ENCODE assay signal across 23 cellular contexts in the genomic region with DNA sequence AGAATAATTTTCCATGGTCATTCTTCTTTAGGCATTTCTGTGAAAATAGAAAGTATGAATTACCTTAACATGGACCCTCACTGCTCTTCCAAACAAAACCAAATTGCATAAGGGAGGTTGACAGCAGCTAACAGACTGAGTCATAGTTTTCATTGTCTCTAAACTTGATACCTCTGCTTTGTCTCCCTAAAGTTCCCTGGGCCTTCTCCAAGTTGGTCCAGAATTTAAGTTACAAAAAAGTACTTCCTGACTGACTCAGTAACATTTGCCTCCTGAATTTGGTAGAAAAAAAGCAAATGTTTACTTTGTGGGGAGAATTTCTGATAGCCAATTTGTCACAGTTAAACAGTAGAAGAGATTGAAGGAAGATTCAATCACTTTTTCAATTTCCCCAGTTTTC. TPM values are rescaled to one million over a fixed set of nuclear protein-coding genes. Genes with fewer than 3 reads are reported as not detected.
DNase-seq lines count a peak whose midpoint lies in the region; ATAC-seq and TF ChIP-seq lines count a peak whose summit lies in the region.
"Had no signal": no experiment of that assay in that cellular context is flagged by ENCODE, and none has a peak within 500 bp of the region (broad histone marks: within the 10 kb centered on the region; RNA-seq: fewer than 3 reads in every experiment).

No MANE protein-coding gene starts in this region.

- no peaks in the 10 kb centered on the region for H3K36me3 ChIP-seq in ACC112 (ENCODE audit: insufficient read depth, low read length)
- H3K36me3 ChIP-seq: BE2C, HAP-1, SJSA1 had no signal

- H3K79me2 ChIP-seq in ACC112 (ENCODE audit: control insufficient read depth, insufficient read depth, low read length, unreplicated experiment): no peaks in the 10 kb centered on the region

- ATAC-seq in HG02623 (IDR thresholded peaks at IDR 0.05; ENCODE audit: unreplicated experiment): no peak
- ATAC-seq in HG03520 (IDR thresholded peaks at IDR 0.05; ENCODE audit: unreplicated experiment): no peak
- ATAC-seq: K562 had no signal

- peak overlapping the region; percentile 11; the same call in 1 of the 2 replicates for H3K27ac ChIP-seq in ACC112 (ENCODE audit: low read depth, low read length)
- H3K27ac ChIP-seq: GM23248, PC-9, SJSA1 had no signal

- H3K4me1 ChIP-seq in ACC112 (ENCODE audit: control insufficient read depth, insufficient read depth, low read length, unreplicated experiment): peaks cover 12% of the 10 kb centered on the region
- H3K4me1 ChIP-seq: BE2C, Caco-2, HAP-1 had no signal

- in situ Hi-C loops in astrocyte of the spinal cord (cut with HindIII; ENCODE audit: low sequenced_read_pairs): no loop called here

- peak overlapping the region; percentile 3 for H2AFZ ChIP-seq in ACC112 (ENCODE audit: low read length, unreplicated experiment)
- H2AFZ ChIP-seq: GM23248, PC-9 had no signal

- no peaks in the 10 kb centered on the region for H3K27me3 ChIP-seq in ACC112 (ENCODE audit: insufficient read depth, low read length)
- H3K27me3 ChIP-seq: SJSA1 had no signal

- H3K4me3 ChIP-seq in ACC112 (ENCODE audit: low read depth, low read length) (no peak overlapping the region), astrocyte of the spinal cord (ENCODE audit: low read depth, low read length) (no peak overlapping the region), fibroblast of the aortic adventitia (ENCODE audit: low read depth, low read length) (no peak overlapping the region)
- H3K4me3 ChIP-seq: GM23248, HAP-1, K562, PC-9, SJSA1 had no signal

- DNase-seq in M059J (ENCODE audit: low read depth) (peak; percentile 63), astrocyte of the spinal cord (ENCODE audit: low read depth, low spot score) (peak; percentile 48), fibroblast of the aortic adventitia (ENCODE audit: low read depth) (peak; percentile 59), MV-4-11 (lab: John Stamatoyannopoulos, UW) (no peak), GDM1 (lab: John Stamatoyannopoulos, UW) (no peak)
- DNase-seq: 8988T; BE2C; Caco-2; CD4-positive, CD25-positive, alpha-beta regulatory T cell; GF-D8; GM23248; NCI-H1417 treated with DMSO at 0.1 percent for 48 hours; NCI-H187 treated with DMSO at 0.1 percent for 48 hours; NCI-H226; NCI-H524; NCI-H82; PC-9 had no signal

- TF ChIP-seq CTCF in astrocyte of the spinal cord (IDR thresholded peaks at IDR 0.05; ENCODE audit: low read depth, low read length): no peak
- no peak for TF ChIP-seq CTCF in fibroblast of the aortic adventitia (IDR thresholded peaks at IDR 0.05; ENCODE audit: insufficient read depth, low read length)

RNA-seq across cellular contexts. Expression of gene OR8D1, which starts 3.0 kb away (rescaled TPM):
- not detected in 2 replicates for total RNA-seq in M059J (2014; rRNA removed; shearing (Covaris generic))
- total RNA-seq in fibroblast of the aortic adventitia (ENCODE audit: low replicate concordance): not detected in 2 replicates
- total RNA-seq: Caco-2; CD4-positive, CD25-positive, alpha-beta regulatory T cell; GM23248; K562; PC-9; SJSA1 had no signal

RNA-seq across cellular contexts. Expression of gene OR8D2, which starts 9.3 kb away (rescaled TPM):
- total RNA-seq in M059J (2014; rRNA removed; shearing (Covaris generic)): not detected in 2 replicates
- not detected in 2 replicates for total RNA-seq in fibroblast of the aortic adventitia (ENCODE audit: low replicate concordance)
- total RNA-seq: Caco-2; CD4-positive, CD25-positive, alpha-beta regulatory T cell; GM23248; K562; PC-9; SJSA1 had no signal

RNA-seq across cellular contexts. Expression of gene OR8G5, which starts 54.6 kb away (rescaled TPM):
- not detected in 2 replicates for total RNA-seq in M059J (2014; rRNA removed; shearing (Covaris generic))
- not detected in 2 replicates for total RNA-seq in fibroblast of the aortic adventitia (ENCODE audit: low replicate concordance)
- total RNA-seq: Caco-2; CD4-positive, CD25-positive, alpha-beta regulatory T cell; GM23248; PC-9; SJSA1 had no signal

Comparison
In these comparisons a context has a peak if more than half of its experiments do, and no peak if none do; other contexts are left out.
1. DNase-seq: peak in M059J (single experiment), astrocyte of the spinal cord (single experiment) and fibroblast of the aortic adventitia (single experiment); none in MV-4-11 (single experiment) and GDM1 (single experiment).